ENCODE assay signal across 15 cellular contexts in genomic region chr5:137296213-137296702, GRCh38.
DNase-seq lines count a peak whose midpoint lies in the region.
"Had no signal": no experiment of that assay in that cellular context is flagged by ENCODE, and none has a peak within 500 bp of the region (broad histone marks: within the 10 kb centered on the region; RNA-seq: fewer than 3 reads in every experiment).

No MANE protein-coding gene starts in this region.

- H3K36me3 ChIP-seq in skeletal muscle satellite cell (ENCODE audit: insufficient read depth, low read length): no peaks in the 10 kb centered on the region
- H3K36me3 ChIP-seq: tibial artery had no signal

- H3K27me3 Mint-ChIP-seq in activated T-cell treated with anti-CD3 and anti-CD28 coated beads, Interleukin-2, amount 50 U/mL, for 24 hours: peaks cover 4% of the 10 kb centered on the region

- DNase-seq in DMS53 (lab: John Stamatoyannopoulos, UW): peak; percentile 32
- DNase-seq in DMS53 treated with DMSO at 0.1 percent for 48 hours (lab: John Stamatoyannopoulos, UW; ENCODE audit: unreplicated experiment): no peak
- DNase-seq in NCI-H510A treated with DMSO at 0.1 percent for 48 hours (lab: John Stamatoyannopoulos, UW): peak; percentile 88
- peak; percentile 93 for DNase-seq in fibroblast of gingiva (ENCODE audit: low read depth)
- no peak for DNase-seq in activated T-cell treated with anti-CD3 and anti-CD28 coated beads, Interleukin-2, amount 50 U/mL, for 24 hours
- DNase-seq in SK-N-DZ (ENCODE audit: low spot score): no peak
- DNase-seq in putamen (ENCODE audit: low spot score): no peak
- DNase-seq: 8988T; activated naive CD4-positive, alpha-beta T cell treated with Interleukin-2 at 50 U/mL for 16 hours; Caco-2; NCI-H1048; tibial artery had no signal

- H3K27ac Mint-ChIP-seq in activated T-cell treated with anti-CD3 and anti-CD28 coated beads, Interleukin-2, amount 50 U/mL, for 24 hours: no peak overlapping the region
- H3K27ac Mint-ChIP-seq: IgD-negative memory B cell had no signal

- no peak overlapping the region for H3K4me3 ChIP-seq in skeletal muscle satellite cell (ENCODE audit: low read length)
- H3K4me3 ChIP-seq: tibial artery had no signal

- no peaks in the 10 kb centered on the region for H3K4me1 Mint-ChIP-seq in activated T-cell treated with anti-CD3 and anti-CD28 coated beads, Interleukin-2, amount 50 U/mL, for 24 hours (ENCODE audit: low read depth)
- H3K4me1 Mint-ChIP-seq: IgD-negative memory B cell had no signal

- no peaks in the 10 kb centered on the region for H3K9me3 ChIP-seq in skeletal muscle satellite cell (replicated peaks; ENCODE audit: low read length)
- H3K9me3 ChIP-seq: Caco-2, tibial artery had no signal

- H3K9ac ChIP-seq in skeletal muscle satellite cell (ENCODE audit: low read depth, low read length): peak overlapping the region; percentile 52

- H3K4me1 ChIP-seq in skeletal muscle satellite cell (ENCODE audit: control insufficient read depth, insufficient read depth, low read length): peaks cover 40% of the 10 kb centered on the region
- H3K4me1 ChIP-seq: Caco-2 had no signal

- no peak overlapping the region for H3K4me2 ChIP-seq in skeletal muscle satellite cell (ENCODE audit: low read length)

- H3K36me3 Mint-ChIP-seq in activated T-cell treated with anti-CD3 and anti-CD28 coated beads, Interleukin-2, amount 50 U/mL, for 24 hours (ENCODE audit: low read depth): no peaks in the 10 kb centered on the region
- H3K36me3 Mint-ChIP-seq: IgD-negative memory B cell had no signal

- H3K27me3 ChIP-seq in skeletal muscle satellite cell (ENCODE audit: control insufficient read depth, insufficient read depth, low read length): no peaks in the 10 kb centered on the region
- H3K27me3 ChIP-seq: tibial artery had no signal

- H3K9me3 Mint-ChIP-seq in activated T-cell treated with anti-CD3 and anti-CD28 coated beads, Interleukin-2, amount 50 U/mL, for 24 hours: no peaks in the 10 kb centered on the region
- H3K9me3 Mint-ChIP-seq: IgD-negative memory B cell, neural crest cell had no signal

- no peak overlapping the region for H3K4me3 Mint-ChIP-seq in activated T-cell treated with anti-CD3 and anti-CD28 coated beads, Interleukin-2, amount 50 U/mL, for 24 hours
- H3K4me3 Mint-ChIP-seq: IgD-negative memory B cell, neural crest cell had no signal

Comparison
In these comparisons a context has a peak if more than half of its experiments do, and no peak if none do; other contexts are left out.
1. DNase-seq: peak in DMS53 (single experiment), NCI-H510A treated with DMSO at 0.1 percent for 48 hours (single experiment) and fibroblast of gingiva (single experiment); none in DMS53 treated with DMSO at 0.1 percent for 48 hours (single experiment), activated T-cell treated with anti-CD3 and anti-CD28 coated beads, Interleukin-2, amount 50 U/mL, for 24 hours (single experiment), SK-N-DZ (single experiment) and putamen (single experiment).